In genomic region chr7:157299613-157300405, GRCh38 we compare ENCODE assay signal across 10 cellular contexts. TPM values are rescaled to one million over a fixed set of nuclear protein-coding genes. Genes with fewer than 3 reads are reported as not detected.
DNase-seq lines count a peak whose midpoint lies in the region; ATAC-seq and TF ChIP-seq lines count a peak whose summit lies in the region.
"Had no signal": no experiment of that assay in that cellular context is flagged by ENCODE, and none has a peak within 500 bp of the region (broad histone marks: within the 10 kb centered on the region; RNA-seq: fewer than 3 reads in every experiment).

No MANE protein-coding gene starts in this region.

- no peak overlapping the region for H3K27ac ChIP-seq in adrenal gland

- H3K27me3 Mint-ChIP-seq in activated T-cell treated with anti-CD3 and anti-CD28 coated beads, Interleukin-2, amount 50 U/mL, for 24 hours: no peaks in the 10 kb centered on the region

- H3K4me3 Mint-ChIP-seq in activated T-cell treated with anti-CD3 and anti-CD28 coated beads, Interleukin-2, amount 50 U/mL, for 24 hours: no peak overlapping the region
- H3K4me3 Mint-ChIP-seq: neural crest cell had no signal

- peaks cover 40% of the 10 kb centered on the region for H3K4me1 Mint-ChIP-seq in activated T-cell treated with anti-CD3 and anti-CD28 coated beads, Interleukin-2, amount 50 U/mL, for 24 hours (ENCODE audit: low read depth)

- H3K4me3 ChIP-seq in AG10803 (ENCODE audit: low read length): no peak overlapping the region
- H3K4me3 ChIP-seq in adrenal gland: no peak overlapping the region

- no peaks in the 10 kb centered on the region for H3K36me3 ChIP-seq in adrenal gland (replicated peaks in 1 of 2)

- 70 to 84% (median 78%) methylated on average over 7 to 39 of the region's 39 CpGs for WGBS in adrenal gland, 4 donors

- TF ChIP-seq POLR2A in adrenal gland (IDR thresholded peaks at IDR 0.05): no peak

- no peaks in the 10 kb centered on the region for H3K9me3 Mint-ChIP-seq in activated T-cell treated with anti-CD3 and anti-CD28 coated beads, Interleukin-2, amount 50 U/mL, for 24 hours

- H3K27ac Mint-ChIP-seq in activated T-cell treated with anti-CD3 and anti-CD28 coated beads, Interleukin-2, amount 50 U/mL, for 24 hours: no peak overlapping the region

- DNase-seq in AG10803 (ENCODE audit: low read depth) (peak; percentile 42), Kasumi-1 (lab: John Stamatoyannopoulos, UW) (peak; percentile 91 to 92), left ventricle myocardium superior (no peak), NCI-H2171 treated with DMSO at 0.1 percent for 48 hours (lab: John Stamatoyannopoulos, UW) (no peak), NCI-H2107 treated with DMSO at 0.1 percent for 48 hours (lab: John Stamatoyannopoulos, UW; ENCODE audit: unreplicated experiment) (no peak), adrenal gland (no peak)
- DNase-seq in activated T-cell treated with anti-CD3 and anti-CD28 coated beads, Interleukin-2, amount 50 U/mL, for 24 hours: peak; percentile 49
- DNase-seq: amygdala had no signal

- ATAC-seq in left ventricle myocardium superior: peak; percentile 45
- no peak for ATAC-seq in HG03342 (IDR thresholded peaks at IDR 0.05; ENCODE audit: unreplicated experiment)

- peaks cover 0 to 5% of the 10 kb centered on the region in 2 donors for H3K4me1 ChIP-seq in adrenal gland (replicated peaks in 1 of 2)

- intact Hi-C loops in left ventricle myocardium superior (cut with micrococcal nuclease): no loop called here
- intact Hi-C loops in adrenal gland (cut with DNase I): no loop called here

- peaks cover 4% of the 10 kb centered on the region for H3K27me3 ChIP-seq in adrenal gland

- no peaks in the 10 kb centered on the region for H3K9me3 ChIP-seq in adrenal gland (replicated peaks in 1 of 3)

- TF ChIP-seq CTCF in AG10803 (conservative IDR thresholded peaks at IDR 0.05; ENCODE audit: low read length): 0 out of 2 replicates have a peak, but pooled peaks have one; percentile 9
- TF ChIP-seq CTCF in adrenal gland (IDR thresholded peaks at IDR 0.05): no peak

- H3K36me3 Mint-ChIP-seq in activated T-cell treated with anti-CD3 and anti-CD28 coated beads, Interleukin-2, amount 50 U/mL, for 24 hours (ENCODE audit: low read depth): no peaks in the 10 kb centered on the region

RNA-seq across cellular contexts. Expression of gene DNAJB6, which starts 37.0 kb away (rescaled TPM):
- 193 TPM for total RNA-seq in left ventricle myocardium superior
- 100 to 1,000 TPM in 1 of 8 donors, 10 to 100 TPM in 7; 38.4 to 120 (median 79.8) TPM for total RNA-seq in adrenal gland
- polyA plus RNA-seq in adrenal gland: 100 to 1,000 TPM in 1 of 3 donors, 10 to 100 TPM in 2; 58.9 to 195 (median 75.7) TPM

Comparison
In these comparisons a context has a peak if more than half of its experiments do, and no peak if none do; other contexts are left out.
1. DNase-seq: peak in AG10803 (single experiment), Kasumi-1 (2 of 2) and activated T-cell treated with anti-CD3 and anti-CD28 coated beads, Interleukin-2, amount 50 U/mL, for 24 hours (single experiment); none in left ventricle myocardium superior (single experiment), NCI-H2171 treated with DMSO at 0.1 percent for 48 hours (single experiment), NCI-H2107 treated with DMSO at 0.1 percent for 48 hours (single experiment) and adrenal gland (0 of 7).